ENCODE assay signal across 19 cellular contexts in genomic region chr11:15795378-15795777, GRCh38.
"Had no signal": no experiment of that assay in that cellular context is flagged by ENCODE, and none has a peak within 500 bp of the region (broad histone marks: within the 10 kb centered on the region; RNA-seq: fewer than 3 reads in every experiment).

No MANE protein-coding gene starts in this region.

- H3K27me3 Mint-ChIP-seq: effector memory CD8-positive, alpha-beta T cell; stimulated activated memory B cell treated with anti-CD40 and anti-IgM and Interleukin-4, amounts not matched to agents 10 μg/mL and 1 μg/mL and 100 μg/mL, for 72 hours; stimulated activated naive CD8-positive, alpha-beta T cell treated with anti-CD3 and anti-CD28 coated beads, Interleukin-15, Interleukin-2, amounts not matched to agents 100 ng/mL and 50 ng/mL, for 24 hours had no signal

- H3K4me1 ChIP-seq: esophagus muscularis mucosa, gastroesophageal sphincter, vagina had no signal

- H3K4me3 Mint-ChIP-seq: effector memory CD8-positive, alpha-beta T cell; naive thymus-derived CD8-positive, alpha-beta T cell; neural crest cell; stimulated activated memory B cell treated with anti-CD40 and anti-IgM and Interleukin-4, amounts not matched to agents 10 μg/mL and 1 μg/mL and 100 μg/mL, for 72 hours; stimulated activated naive CD8-positive, alpha-beta T cell treated with anti-CD3 and anti-CD28 coated beads, Interleukin-15, Interleukin-2, amounts not matched to agents 100 ng/mL and 50 ng/mL, for 24 hours had no signal

- H3K27me3 ChIP-seq: esophagus muscularis mucosa, gastroesophageal sphincter, left lung, tibial artery, upper lobe of left lung, vagina had no signal

- ATAC-seq: effector memory CD8-positive, alpha-beta T cell; gastroesophageal sphincter; left lung; mucosa of descending colon; naive thymus-derived CD8-positive, alpha-beta T cell; right cardiac atrium; stimulated activated memory B cell treated with anti-CD40 and anti-IgM and Interleukin-4, amounts not matched to agents 10 μg/mL and 1 μg/mL and 100 μg/mL, for 72 hours had no signal

- H3K9me3 ChIP-seq: esophagus muscularis mucosa, left lung, mucosa of descending colon, upper lobe of left lung, vagina had no signal

- H3K4me3 ChIP-seq: esophagus muscularis mucosa, gastroesophageal sphincter, left lung, lung, mucosa of descending colon, tibial artery, upper lobe of left lung, vagina had no signal

- H3K36me3 ChIP-seq: esophagus muscularis mucosa, gastroesophageal sphincter, left lung, tibial artery, upper lobe of left lung, vagina had no signal

- DNase-seq: cortex of kidney; effector memory CD8-positive, alpha-beta T cell; glutamatergic neuron; islet precursor cell; left lung; mucosa of descending colon; naive thymus-derived CD8-positive, alpha-beta T cell; right cardiac atrium; stimulated activated CD4-positive, alpha-beta T cell treated with anti-CD3 and anti-CD28 coated beads, Interleukin-4, amount 100 ng/mL, for 1 hour; tibial artery; upper lobe of left lung had no signal

- H3K4me1 Mint-ChIP-seq: neural crest cell; stimulated activated memory B cell treated with anti-CD40 and anti-IgM and Interleukin-4, amounts not matched to agents 10 μg/mL and 1 μg/mL and 100 μg/mL, for 72 hours had no signal

- H3K27ac ChIP-seq: epithelial cell of prostate, esophagus muscularis mucosa, gastroesophageal sphincter, left lung, tibial artery, upper lobe of left lung, vagina had no signal

- H3K36me3 Mint-ChIP-seq: stimulated activated memory B cell treated with anti-CD40 and anti-IgM and Interleukin-4, amounts not matched to agents 10 μg/mL and 1 μg/mL and 100 μg/mL, for 72 hours had no signal

- H3K27ac Mint-ChIP-seq: effector memory CD8-positive, alpha-beta T cell; naive thymus-derived CD8-positive, alpha-beta T cell; stimulated activated memory B cell treated with anti-CD40 and anti-IgM and Interleukin-4, amounts not matched to agents 10 μg/mL and 1 μg/mL and 100 μg/mL, for 72 hours; stimulated activated naive CD8-positive, alpha-beta T cell treated with anti-CD3 and anti-CD28 coated beads, Interleukin-15, Interleukin-2, amounts not matched to agents 100 ng/mL and 50 ng/mL, for 24 hours had no signal
